ENCODE assay signal across 25 cellular contexts in genomic region chr1:79388694-79389361, GRCh38.
A peak's percentile ranks its signal among the peaks of the same experiment; 100 is the strongest.
DNase-seq lines count a peak whose midpoint lies in the region; ATAC-seq, FAIRE-seq and TF ChIP-seq lines count a peak whose summit lies in the region.
"Had no signal": no experiment of that assay in that cellular context is flagged by ENCODE, and none has a peak within 500 bp of the region (broad histone marks: within the 10 kb centered on the region; RNA-seq: fewer than 3 reads in every experiment).

No MANE protein-coding gene starts in this region.

- H3K79me2 ChIP-seq in HepG2 (ENCODE audit: insufficient read depth, low read length): no peaks in the 10 kb centered on the region

- CTCF ChIA-PET in HepG2 (lab: Yijun Ruan, JAX; ENCODE audit: low intra/inter-chr PET ratio, low total read pairs): no interaction called here

- H3K36me3 ChIP-seq in HepG2 (replicated peaks in 1 of 2; ENCODE audit: control insufficient read depth in 1 of 2, insufficient read depth in 2 of 2, low read length in 2 of 2) (no peaks in the 10 kb centered on the region), right lobe of liver (no peaks in the 10 kb centered on the region), bronchial epithelial cell (ENCODE audit: control insufficient read depth, insufficient read depth, low read length) (no peaks in the 10 kb centered on the region)
- H3K36me3 ChIP-seq: BLaER1 treated with 17β-estradiol and CSF1 and Interleukin-3, amounts not matched to agents 10 nM and 100 nM; MG63; Peyer's patch had no signal

- H4K20me1 ChIP-seq in HepG2 (ENCODE audit: insufficient read depth, low read length): no peaks in the 10 kb centered on the region
- H4K20me1 ChIP-seq: BLaER1 treated with 17β-estradiol and CSF1 and Interleukin-3, amounts not matched to agents 10 nM and 100 nM had no signal

- H3K27me3 ChIP-seq in HepG2 (ENCODE audit: control insufficient read depth in 1 of 2, insufficient read depth in 2 of 2, low read length in 2 of 2): no peaks in the 10 kb centered on the region
- no peaks in the 10 kb centered on the region for H3K27me3 ChIP-seq in right lobe of liver
- H3K27me3 ChIP-seq in bronchial epithelial cell (ENCODE audit: control insufficient read depth, insufficient read depth, low read length): no peaks in the 10 kb centered on the region
- H3K27me3 ChIP-seq: BLaER1 treated with 17β-estradiol and CSF1 and Interleukin-3, amounts not matched to agents 10 nM and 100 nM; MG63; Peyer's patch had no signal

- H3K4me3 ChIP-seq in HepG2 (replicated peaks in 1 of 3; ENCODE audit: insufficient read depth in 1 of 3, low read depth in 2 of 3, low read length in 3 of 3) (no peak overlapping the region), right lobe of liver (no peak overlapping the region), bronchial epithelial cell (ENCODE audit: low read depth, low read length) (no peak overlapping the region)
- H3K4me3 ChIP-seq: BLaER1 treated with 17β-estradiol and CSF1 and Interleukin-3, amounts not matched to agents 10 nM and 100 nM; GM23248; MG63; Peyer's patch; SK-N-MC had no signal

- ATAC-seq in HepG2 (no peak), right lobe of liver (no peak)

- FAIRE-seq in HepG2 (lab: Jason Lieb, UNC): no peak
- no peak for FAIRE-seq in bronchial epithelial cell (lab: Jason Lieb, UNC)
- no peak for FAIRE-seq in urothelium cell line (lab: Jason Lieb, UNC)
- FAIRE-seq: A204.1, GM12891 had no signal

- H3K4me1 ChIP-seq in HepG2 (ENCODE audit: insufficient read depth, low read length) (no peaks in the 10 kb centered on the region), right lobe of liver (no peaks in the 10 kb centered on the region)
- H3K4me1 ChIP-seq: Peyer's patch had no signal

- TF ChIP-seq POLR2A in HepG2 (IDR thresholded peaks at IDR 0.05; ENCODE audit: insufficient read depth in 1 of 2, low read depth in 2 of 2, low read length in 2 of 2) (no peak), right lobe of liver (IDR thresholded peaks at IDR 0.05) (no peak)

- no peak overlapping the region for H3K27ac ChIP-seq in HepG2 (ENCODE audit: extremely low read length, insufficient read depth, low read length)
- no peak overlapping the region for H3K27ac ChIP-seq in right lobe of liver
- H3K27ac ChIP-seq: BLaER1 treated with 17β-estradiol and CSF1 and Interleukin-3, amounts not matched to agents 10 nM and 100 nM; GM23248; Peyer's patch; SK-N-MC had no signal

- intact Hi-C loops in HepG2 (cut with micrococcal nuclease; ENCODE audit: unreplicated experiment): no loop called here
- intact Hi-C loops in right lobe of liver (cut with DNase I): no loop called here
- intact Hi-C loops in activated T-helper 2 cell treated with anti-CD3 and anti-CD28 coated beads, Interferon-gamma antibody, Interleukin-2, Interleukin-4, amounts not matched to agents 10 μg/mL and 5 μg/mL and 100 μg/mL, durations not matched to agents 14 hours and 24 hours and 36 hours (cut with micrococcal nuclease): no loop called here

- no peak overlapping the region for H3K4me3 Mint-ChIP-seq in activated T-helper 2 cell treated with anti-CD3 and anti-CD28 coated beads, Interferon-gamma antibody, Interleukin-2, Interleukin-4, amounts not matched to agents 10 μg/mL and 5 μg/mL and 100 μg/mL, durations not matched to agents 14 hours and 24 hours and 36 hours (ENCODE audit: low read depth)
- H3K4me3 Mint-ChIP-seq: CD4-positive, alpha-beta T cell; H9 had no signal

- no peak overlapping the region for H2AFZ ChIP-seq in HepG2 (ENCODE audit: low read length)
- H2AFZ ChIP-seq: GM23248 had no signal

- H3K4me2 ChIP-seq in HepG2 (ENCODE audit: low read depth, low read length): no peak overlapping the region
- H3K4me2 ChIP-seq: BLaER1 treated with 17β-estradiol and CSF1 and Interleukin-3, amounts not matched to agents 10 nM and 100 nM had no signal

- H3K9ac ChIP-seq in HepG2 (ENCODE audit: insufficient read depth, low read depth, low read length): no peak overlapping the region
- H3K9ac ChIP-seq: BLaER1 treated with 17β-estradiol and CSF1 and Interleukin-3, amounts not matched to agents 10 nM and 100 nM; GM23248 had no signal

- TF ChIP-seq RAD21 in HepG2 (CRISPR knock-in tag; IDR thresholded peaks at IDR 0.05): no peak

- H3K36me3 Mint-ChIP-seq in activated T-helper 2 cell treated with anti-CD3 and anti-CD28 coated beads, Interferon-gamma antibody, Interleukin-2, Interleukin-4, amounts not matched to agents 10 μg/mL and 5 μg/mL and 100 μg/mL, durations not matched to agents 14 hours and 24 hours and 36 hours (ENCODE audit: low read depth): no peaks in the 10 kb centered on the region

- WGBS in HepG2 (ENCODE audit: low lambda C conversion rate): 23% methylated on average over 3 of the region's 3 CpGs
- 67% methylated on average over 3 of the region's 3 CpGs for WGBS in right lobe of liver (ENCODE audit: insufficient coverage, low coverage, low lambda C conversion rate, missing lambda C conversion rate)

- no peak overlapping the region for H3K27ac Mint-ChIP-seq in activated T-helper 2 cell treated with anti-CD3 and anti-CD28 coated beads, Interferon-gamma antibody, Interleukin-2, Interleukin-4, amounts not matched to agents 10 μg/mL and 5 μg/mL and 100 μg/mL, durations not matched to agents 14 hours and 24 hours and 36 hours
- H3K27ac Mint-ChIP-seq: CD4-positive, alpha-beta T cell; H9 had no signal

- H3K4me1 Mint-ChIP-seq in activated T-helper 2 cell treated with anti-CD3 and anti-CD28 coated beads, Interferon-gamma antibody, Interleukin-2, Interleukin-4, amounts not matched to agents 10 μg/mL and 5 μg/mL and 100 μg/mL, durations not matched to agents 14 hours and 24 hours and 36 hours (ENCODE audit: low read depth): no peaks in the 10 kb centered on the region
- H3K4me1 Mint-ChIP-seq: H9 had no signal

- no TSS peak for BruUV-seq in HepG2 (replicated peaks; lab: Mats Ljungman, UMichigan)

- POLR2A ChIA-PET in HepG2 (lab: Yijun Ruan, JAX): no interaction called here

- TF ChIP-seq CTCF in HepG2 (CRISPR knock-in tag; IDR thresholded peaks at IDR 0.05) (no peak), right lobe of liver (IDR thresholded peaks at IDR 0.05) (no peak), bronchial epithelial cell (IDR thresholded peaks at IDR 0.05; ENCODE audit: insufficient read depth, low read length, severe bottlenecking) (no peak)

- in situ Hi-C loops in HepG2 (cut with HindIII; ENCODE audit: extremely low pct_ligation_motif_present, low pct_unique_long_range_greater_than_20kb): no loop called here

- TF ChIP-seq EP300 in HepG2 (IDR thresholded peaks at IDR 0.05; ENCODE audit: low read depth in 2 of 2, low read length in 2 of 2): no peak
- no peak for TF ChIP-seq EP300 in HepG2 (CRISPR knock-in tag; IDR thresholded peaks at IDR 0.05; ENCODE audit: borderline replicate concordance)

- DNase-seq in HepG2 (ENCODE audit: low spot score): no peak
- no peak for DNase-seq in right lobe of liver
- DNase-seq in NCI-H146 treated with DMSO at 0.1 percent for 48 hours (lab: John Stamatoyannopoulos, UW; ENCODE audit: unreplicated experiment): peak; percentile 36
- DNase-seq in bronchial epithelial cell (ENCODE audit: low read depth): peak; percentile 35
- DNase-seq in activated CD4-positive, alpha-beta T cell treated with anti-CD3 and anti-CD28 coated beads, Interleukin-2, amount 50 U/mL, for 4 hours: no peak
- DNase-seq in urothelium cell line (ENCODE audit: low spot score): no peak
- DNase-seq in activated T-helper 2 cell treated with anti-CD3 and anti-CD28 coated beads, Interferon-gamma antibody, Interleukin-2, Interleukin-4, amounts not matched to agents 10 μg/mL and 5 μg/mL and 100 μg/mL, durations not matched to agents 14 hours and 24 hours and 36 hours (ENCODE audit: low spot score): no peak
- DNase-seq: AML-193; CD4-positive, alpha-beta T cell; DMS79 treated with DMSO at 0.1 percent for 48 hours; GF-D8; GM23248; H9; KBM-7; MG63; NCI-H1436; NCI-H1930; NCI-H446 treated with DMSO at 0.1 percent for 48 hours; NCI-H526; Peyer's patch; SHP77 treated with DMSO at 0.1 percent for 48 hours had no signal

- peaks cover 5% of the 10 kb centered on the region for H3K9me3 Mint-ChIP-seq in activated T-helper 2 cell treated with anti-CD3 and anti-CD28 coated beads, Interferon-gamma antibody, Interleukin-2, Interleukin-4, amounts not matched to agents 10 μg/mL and 5 μg/mL and 100 μg/mL, durations not matched to agents 14 hours and 24 hours and 36 hours
- H3K9me3 Mint-ChIP-seq: CD4-positive, alpha-beta T cell; H9 had no signal

- H3K27me3 Mint-ChIP-seq in activated T-helper 2 cell treated with anti-CD3 and anti-CD28 coated beads, Interferon-gamma antibody, Interleukin-2, Interleukin-4, amounts not matched to agents 10 μg/mL and 5 μg/mL and 100 μg/mL, durations not matched to agents 14 hours and 24 hours and 36 hours (ENCODE audit: low read depth): no peaks in the 10 kb centered on the region
- H3K27me3 Mint-ChIP-seq: CD4-positive, alpha-beta T cell had no signal

- peaks cover 59% of the 10 kb centered on the region for H3K9me3 ChIP-seq in HepG2 (ENCODE audit: low read length)
- no peaks in the 10 kb centered on the region for H3K9me3 ChIP-seq in right lobe of liver
- H3K9me3 ChIP-seq: BLaER1 treated with 17β-estradiol and CSF1 and Interleukin-3, amounts not matched to agents 10 nM and 100 nM; MG63; Peyer's patch had no signal

TF ChIP-seq in HepG2, 621 proteins besides CTCF, POLR2A, EP300 and RAD21:
- peak; percentile 69 to 88 for TF ChIP-seq MAFK (conservative IDR thresholded peaks at IDR 0.05 in 1 of 2, IDR thresholded peaks at IDR 0.05 in 1 of 2; ENCODE audit: low read length in 2 of 2)
- TF ChIP-seq ZNF569 (CRISPR knock-in tag; IDR thresholded peaks at IDR 0.05; ENCODE audit: borderline replicate concordance): no peak
- peak; percentile 76 for TF ChIP-seq MAFF (IDR thresholded peaks at IDR 0.05; ENCODE audit: low read depth, low read length)
TF ChIP-seq in HepG2: peak in this region for 2.

Comparison
In these comparisons a context has a peak if more than half of its experiments do, and no peak if none do; other contexts are left out.
1. DNase-seq: peak in NCI-H146 treated with DMSO at 0.1 percent for 48 hours (single experiment) and bronchial epithelial cell (single experiment); none in HepG2 (single experiment), right lobe of liver (0 of 3), activated CD4-positive, alpha-beta T cell treated with anti-CD3 and anti-CD28 coated beads, Interleukin-2, amount 50 U/mL, for 4 hours (0 of 2), urothelium cell line (single experiment) and activated T-helper 2 cell treated with anti-CD3 and anti-CD28 coated beads, Interferon-gamma antibody, Interleukin-2, Interleukin-4, amounts not matched to agents 10 μg/mL and 5 μg/mL and 100 μg/mL, durations not matched to agents 14 hours and 24 hours and 36 hours (single experiment).